15 cellular contexts compared by ENCODE assay signal in the genomic region with DNA sequence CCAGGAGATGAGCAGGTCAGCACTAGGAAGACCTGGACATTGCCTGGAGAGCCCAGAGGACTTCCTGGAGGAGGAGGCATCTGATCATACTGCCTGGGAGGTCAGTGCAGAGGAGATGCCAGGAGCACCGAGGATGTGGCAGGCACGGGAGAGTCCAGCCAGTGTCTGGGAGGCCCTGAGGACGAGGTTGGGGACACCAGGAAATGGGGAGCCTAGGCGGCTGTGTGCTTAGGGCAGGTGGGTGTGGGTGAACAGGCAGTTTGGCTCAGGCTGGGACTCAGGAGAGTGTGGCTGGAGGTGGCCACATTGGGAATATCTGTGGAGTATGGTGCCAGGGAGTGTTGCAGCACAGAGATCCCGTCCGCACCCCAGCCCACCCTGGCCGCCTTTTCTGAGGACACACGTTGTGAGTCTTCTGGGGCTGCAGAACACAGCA. TPM values are rescaled to one million over a fixed set of nuclear protein-coding genes. Genes with fewer than 3 reads are reported as not detected.
DNase-seq lines count a peak whose midpoint lies in the region; FAIRE-seq and TF ChIP-seq lines count a peak whose summit lies in the region.
"Had no signal": no experiment of that assay in that cellular context is flagged by ENCODE, and none has a peak within 500 bp of the region (broad histone marks: within the 10 kb centered on the region; RNA-seq: fewer than 3 reads in every experiment).

No MANE protein-coding gene starts in this region.

- no peaks in the 10 kb centered on the region for H3K9me3 Mint-ChIP-seq in HFFc6
- H3K9me3 Mint-ChIP-seq in chondrocyte (ENCODE audit: low read depth): no peaks in the 10 kb centered on the region
- H3K9me3 Mint-ChIP-seq in activated T-helper 1 cell treated with anti-CD3 and anti-CD28 coated beads, Interleukin-12 subunit alpha, Interleukin-12 subunit beta, Interleukin-2, Interleukin-4 antibody, amounts not matched to agents 30 ng/mL and 10 ng/mL and 1 ng/mL, durations not matched to agents 14 hours and 24 hours and 36 hours: no peaks in the 10 kb centered on the region

- no peak overlapping the region for H2BK12ac ChIP-seq in mesenchymal stem cell (ENCODE audit: low read length in 2 of 2)

- peaks cover 2% of the 10 kb centered on the region for H3K79me1 ChIP-seq in mesenchymal stem cell (replicated peaks; ENCODE audit: low read length, poor library complexity, severe bottlenecking)

- no peak overlapping the region for H2AK5ac ChIP-seq in mesenchymal stem cell (ENCODE audit: low read length, severe bottlenecking)

- H3K9me3 ChIP-seq in mesenchymal stem cell (ENCODE audit: control insufficient read depth, low read length): no peaks in the 10 kb centered on the region
- H3K9me3 ChIP-seq: gastrocnemius medialis, thyroid gland had no signal

- peaks cover 0 to 20% of the 10 kb centered on the region in 2 experiments for H3K36me3 ChIP-seq in mesenchymal stem cell (ENCODE audit: control insufficient read depth in 1 of 2, insufficient read depth in 2 of 2, low read depth in 1 of 2, low read length in 2 of 2)
- H3K36me3 ChIP-seq: gastrocnemius medialis, thyroid gland had no signal

- H3K4me1 Mint-ChIP-seq in HFFc6 (ENCODE audit: low read depth): peaks cover 41% of the 10 kb centered on the region
- H3K4me1 Mint-ChIP-seq in chondrocyte (ENCODE audit: low read depth): peaks cover 35% of the 10 kb centered on the region
- peaks cover 6% of the 10 kb centered on the region for H3K4me1 Mint-ChIP-seq in activated T-helper 1 cell treated with anti-CD3 and anti-CD28 coated beads, Interleukin-12 subunit alpha, Interleukin-12 subunit beta, Interleukin-2, Interleukin-4 antibody, amounts not matched to agents 30 ng/mL and 10 ng/mL and 1 ng/mL, durations not matched to agents 14 hours and 24 hours and 36 hours (ENCODE audit: low read depth)

- H2AFZ ChIP-seq in mesenchymal stem cell (ENCODE audit: low read depth, low read length): no peak overlapping the region

- no peak overlapping the region for H4K91ac ChIP-seq in mesenchymal stem cell (ENCODE audit: low read length)

- H3K27ac Mint-ChIP-seq in HFFc6: peak overlapping the region; percentile 98
- H3K27ac Mint-ChIP-seq in chondrocyte (ENCODE audit: unreplicated experiment): peak overlapping the region; percentile 0
- H3K27ac Mint-ChIP-seq in activated T-helper 1 cell treated with anti-CD3 and anti-CD28 coated beads, Interleukin-12 subunit alpha, Interleukin-12 subunit beta, Interleukin-2, Interleukin-4 antibody, amounts not matched to agents 30 ng/mL and 10 ng/mL and 1 ng/mL, durations not matched to agents 14 hours and 24 hours and 36 hours: no peak overlapping the region
- H3K27ac Mint-ChIP-seq: B cell had no signal

- DNase-seq in HFFc6 (no peak), chondrocyte (ENCODE audit: low spot score) (peak; percentile 79), mesenchymal stem cell (no peak), foreskin melanocyte (no peak), GM19239 (ENCODE audit: insufficient read length, low spot score) (no peak)
- no peak for DNase-seq in stimulated activated CD4-positive, alpha-beta T cell treated with anti-CD3 and anti-CD28 coated beads, Interleukin-2, amount 100 ng/mL, for 24 hours
- DNase-seq in activated T-helper 1 cell treated with anti-CD3 and anti-CD28 coated beads, Interleukin-12 subunit alpha, Interleukin-12 subunit beta, Interleukin-2, Interleukin-4 antibody, amounts not matched to agents 30 ng/mL and 10 ng/mL and 1 ng/mL, durations not matched to agents 14 hours and 24 hours and 36 hours (ENCODE audit: low spot score): no peak
- DNase-seq: activated effector memory CD4-positive, alpha-beta T cell treated with Interleukin-2 at 50 U/mL for 16 hours; amniotic stem cell; gastrocnemius medialis; NCI-H2029 treated with DMSO at 0.1 percent for 48 hours; NCI-H526 treated with DMSO at 0.1 percent for 48 hours; thyroid gland had no signal

- H3K4me3 Mint-ChIP-seq in HFFc6: no peak overlapping the region
- no peak overlapping the region for H3K4me3 Mint-ChIP-seq in chondrocyte (ENCODE audit: unreplicated experiment)
- H3K4me3 Mint-ChIP-seq in activated T-helper 1 cell treated with anti-CD3 and anti-CD28 coated beads, Interleukin-12 subunit alpha, Interleukin-12 subunit beta, Interleukin-2, Interleukin-4 antibody, amounts not matched to agents 30 ng/mL and 10 ng/mL and 1 ng/mL, durations not matched to agents 14 hours and 24 hours and 36 hours: no peak overlapping the region
- H3K4me3 Mint-ChIP-seq: B cell had no signal

- TF ChIP-seq CTCF in HFFc6 (IDR thresholded peaks at IDR 0.05): no peak
- no peak for TF ChIP-seq CTCF in chondrocyte (IDR thresholded peaks at IDR 0.05)

- FAIRE-seq in GM19239 (lab: Jason Lieb, UNC): no peak

- no peak overlapping the region for H4K8ac ChIP-seq in mesenchymal stem cell (ENCODE audit: low read length)

- peaks cover 7% of the 10 kb centered on the region for H3K27me3 Mint-ChIP-seq in HFFc6 (ENCODE audit: insufficient read depth)
- H3K27me3 Mint-ChIP-seq in chondrocyte (ENCODE audit: low read depth): no peaks in the 10 kb centered on the region
- peaks cover 8% of the 10 kb centered on the region for H3K27me3 Mint-ChIP-seq in activated T-helper 1 cell treated with anti-CD3 and anti-CD28 coated beads, Interleukin-12 subunit alpha, Interleukin-12 subunit beta, Interleukin-2, Interleukin-4 antibody, amounts not matched to agents 30 ng/mL and 10 ng/mL and 1 ng/mL, durations not matched to agents 14 hours and 24 hours and 36 hours (ENCODE audit: insufficient read depth)
- H3K27me3 Mint-ChIP-seq: B cell had no signal

- peaks cover 46% of the 10 kb centered on the region for H3K4me1 ChIP-seq in mesenchymal stem cell (ENCODE audit: control insufficient read depth, insufficient read depth, low read depth, low read length)

- H3K36me3 Mint-ChIP-seq in HFFc6 (ENCODE audit: low read depth) (no peaks in the 10 kb centered on the region), chondrocyte (ENCODE audit: low read depth) (no peaks in the 10 kb centered on the region)
- H3K36me3 Mint-ChIP-seq in activated T-helper 1 cell treated with anti-CD3 and anti-CD28 coated beads, Interleukin-12 subunit alpha, Interleukin-12 subunit beta, Interleukin-2, Interleukin-4 antibody, amounts not matched to agents 30 ng/mL and 10 ng/mL and 1 ng/mL, durations not matched to agents 14 hours and 24 hours and 36 hours (ENCODE audit: low read depth): no peaks in the 10 kb centered on the region

- no peak overlapping the region for H2BK120ac ChIP-seq in mesenchymal stem cell (ENCODE audit: low read depth, low read length)

- H3K23ac ChIP-seq in mesenchymal stem cell (ENCODE audit: low read length in 2 of 2): no peak overlapping the region

- no peak overlapping the region for H3K27ac ChIP-seq in mesenchymal stem cell (ENCODE audit: low read length, poor library complexity, severe bottlenecking)
- H3K27ac ChIP-seq in temporal lobe (ENCODE audit: low read depth, low read length): peak overlapping the region; percentile 41
- H3K27ac ChIP-seq: gastrocnemius medialis had no signal

- no peak overlapping the region for H3K4me3 ChIP-seq in mesenchymal stem cell (ENCODE audit: insufficient read depth in 1 of 2, low read depth in 1 of 2, low read length in 2 of 2)
- H3K4me3 ChIP-seq: gastrocnemius medialis, thyroid gland had no signal

- no peak overlapping the region for H3K4me2 ChIP-seq in mesenchymal stem cell (ENCODE audit: low read length, poor library complexity, severe bottlenecking)

- H3K14ac ChIP-seq in mesenchymal stem cell (ENCODE audit: low read length in 2 of 2): no peak overlapping the region

- 88% methylated on average over 8 of the region's 8 CpGs for WGBS in mesenchymal stem cell

- no peak overlapping the region for H2BK5ac ChIP-seq in mesenchymal stem cell (ENCODE audit: low read depth, low read length, poor library complexity, severe bottlenecking)

- H3K27me3 ChIP-seq in mesenchymal stem cell (ENCODE audit: control insufficient read depth in 1 of 2, insufficient read depth in 1 of 2, low read length in 2 of 2): peaks cover 0 to 26% of the 10 kb centered on the region in 2 experiments
- H3K27me3 ChIP-seq: thyroid gland had no signal

- H3K18ac ChIP-seq in mesenchymal stem cell (ENCODE audit: low read depth in 1 of 2, low read length in 2 of 2): no peak overlapping the region

- H2BK15ac ChIP-seq in mesenchymal stem cell (ENCODE audit: low read depth, poor library complexity, severe bottlenecking): no peak overlapping the region

- intact Hi-C loops in activated T-helper 1 cell treated with anti-CD3 and anti-CD28 coated beads, Interleukin-12 subunit alpha, Interleukin-12 subunit beta, Interleukin-2, Interleukin-4 antibody, amounts not matched to agents 30 ng/mL and 10 ng/mL and 1 ng/mL, durations not matched to agents 14 hours and 24 hours and 36 hours (cut with micrococcal nuclease): loop anchor here (10.0 kb wide), 1 partner anchor 388 kb away; the partner anchor contains the start of gene PANK4

- peak overlapping the region; percentile 89 for H3K9ac ChIP-seq in mesenchymal stem cell (ENCODE audit: low read length)

- peak overlapping the region in 1 of 2 experiments; percentile 21 for H3K4ac ChIP-seq in mesenchymal stem cell (ENCODE audit: low read depth in 1 of 2, low read length in 2 of 2)

RNA-seq across cellular contexts. Expression of gene FAAP20, which starts 58.2 kb away (rescaled TPM):
- 10 to 100 TPM; 75.3 to 97.4 (median 82.7) TPM for total RNA-seq in HFFc6 (2021; fragmentation: NEBNext Ultra II Directional; extraction: Animal tissue kit (Norgen Biotek cat#: 25700))
- total RNA-seq in chondrocyte (48.4 to 76.1 TPM (median 69.2 TPM) in 3 replicates), temporal lobe (24.6 TPM)
- polyA plus RNA-seq in mesenchymal stem cell (2013, experiment 1 of 2): 84.5 TPM
- polyA plus RNA-seq in mesenchymal stem cell (2013, experiment 2 of 2): 86.1 TPM
- 50.3 and 50.5 TPM in 2 replicates for total RNA-seq in activated T-helper 1 cell treated with anti-CD3 and anti-CD28 coated beads, Interleukin-12 subunit alpha, Interleukin-12 subunit beta, Interleukin-2, Interleukin-4 antibody, amounts not matched to agents 30 ng/mL and 10 ng/mL and 1 ng/mL, durations not matched to agents 14 hours and 24 hours and 36 hours
